ENCODE assay signal across 31 cellular contexts in genomic region chr5:126070481-126070880, GRCh38.
"Had no signal": no experiment of that assay in that cellular context is flagged by ENCODE, and none has a peak within 500 bp of the region (broad histone marks: within the 10 kb centered on the region; RNA-seq: fewer than 3 reads in every experiment).

No MANE protein-coding gene starts in this region.

- H3K4me3 ChIP-seq: breast epithelium, coronary artery, esophagus squamous epithelium, hepatocyte, left lung, lung, sigmoid colon, spleen, thoracic aorta, upper lobe of right lung had no signal

- H3K27ac ChIP-seq: breast epithelium, coronary artery, esophagus squamous epithelium, hepatocyte, left lung, sigmoid colon, spleen, thoracic aorta, upper lobe of right lung, VCaP had no signal

- H2AFZ ChIP-seq: hepatocyte had no signal

- H3K4me2 ChIP-seq: hepatocyte had no signal

- H3K36me3 ChIP-seq: breast epithelium, esophagus squamous epithelium, left lung, sigmoid colon, spleen, thoracic aorta, upper lobe of right lung had no signal

- H3K79me2 ChIP-seq: hepatocyte had no signal

- H3K9me3 ChIP-seq: upper lobe of right lung had no signal

- DNase-seq: activated CD4-positive, alpha-beta T cell treated with anti-CD3 and anti-CD28 coated beads, Interleukin-2, amount 10 ng/mL, durations not matched to agents 24 days and 14 days; activated CD8-positive, alpha-beta memory T cell treated with anti-CD3 and anti-CD28 coated beads, Interleukin-2, amount 10 ng/mL, durations not matched to agents 7 days and 5 days; activated CD8-positive, alpha-beta T cell treated with anti-CD3 and anti-CD28 coated beads for 36 hours; activated gamma-delta T cell; activated naive CD4-positive, alpha-beta T cell treated with anti-CD3 and anti-CD28 coated beads, Interleukin-2, amount 50 U/mL, for 16 hours; activated naive CD8-positive, alpha-beta T cell treated with anti-CD3 and anti-CD28 coated beads, Interleukin-2, amount 50 U/mL, for 24 hours; activated T-cell treated with anti-CD3 and anti-CD28 coated beads for 4 hours; anterior cingulate cortex; cerebellar nuclear complex; endodermal cell; esophagus squamous epithelium; foreskin melanocyte; glutamatergic neuron; immature natural killer cell; kidney glomerular epithelial cell; left lung; natural killer cell; retina; sigmoid colon; spleen; stimulated activated CD4-positive, alpha-beta T cell treated with anti-CD3 and anti-CD28 coated beads, Interleukin-4, amount 100 ng/mL, for 1 hour; stimulated activated naive CD4-positive, alpha-beta T cell; T-helper 2 cell; upper lobe of right lung had no signal

- ATAC-seq: activated CD4-positive, CD25-positive, alpha-beta regulatory T cell treated with anti-CD3 and anti-CD28 coated beads, Interleukin-2, amount 50 U/mL, for 24 hours; activated CD8-positive, alpha-beta memory T cell treated with anti-CD3 and anti-CD28 coated beads, Interleukin-2, amount 10 ng/mL, durations not matched to agents 7 days and 5 days; activated CD8-positive, alpha-beta T cell treated with anti-CD3 and anti-CD28 coated beads for 36 hours; activated naive CD8-positive, alpha-beta T cell treated with anti-CD3 and anti-CD28 coated beads, Interleukin-2, amount 50 U/mL, for 24 hours; left lung; natural killer cell; upper lobe of right lung had no signal

- H3K4me1 ChIP-seq: breast epithelium, esophagus squamous epithelium, left lung, sigmoid colon, spleen, upper lobe of right lung had no signal

- H3K27me3 ChIP-seq: breast epithelium, esophagus squamous epithelium, hepatocyte, left lung, sigmoid colon, spleen, upper lobe of right lung had no signal
